In the genomic region with DNA sequence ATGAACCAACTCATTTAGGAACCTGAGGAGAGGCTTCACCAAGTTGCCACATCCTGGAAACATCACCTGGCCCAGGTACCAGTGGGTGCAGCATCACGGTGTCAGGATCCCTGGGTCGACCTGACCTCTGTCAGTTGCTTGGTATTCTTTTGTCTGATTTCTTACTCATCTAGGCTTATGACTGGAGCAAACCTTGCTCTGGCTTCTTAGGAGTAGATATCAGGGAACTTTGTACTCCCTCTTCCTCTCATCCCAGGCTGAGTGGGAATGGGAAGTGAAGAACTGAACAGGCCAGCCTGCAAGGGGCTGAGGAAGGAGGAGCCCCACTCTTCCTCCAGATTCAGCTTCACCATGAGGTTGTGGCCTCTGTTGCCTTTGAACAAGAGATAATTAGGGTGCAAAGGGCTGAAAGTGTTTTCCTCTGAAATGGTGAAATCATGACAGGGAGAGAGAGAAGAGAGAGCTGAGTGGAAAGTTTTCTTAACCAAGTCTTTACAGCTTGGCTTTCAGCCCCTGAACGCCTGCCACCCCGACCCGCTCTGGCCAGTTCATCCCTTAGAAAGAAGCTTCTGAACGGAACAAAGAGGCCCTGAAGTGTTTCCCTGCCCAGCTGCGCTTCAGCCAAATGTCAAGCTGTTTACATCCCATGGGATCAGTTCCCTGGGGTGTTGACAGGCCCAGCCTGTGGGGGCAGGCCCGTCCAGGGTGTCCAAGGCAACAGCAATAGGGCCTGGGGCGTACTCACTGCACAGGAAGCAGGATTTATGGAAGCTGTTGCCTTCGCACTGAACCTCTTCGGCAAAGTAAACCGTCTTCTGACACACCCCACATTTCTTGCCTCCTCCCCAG, we compare ENCODE assay signal across 9 cellular contexts. TPM values are rescaled to one million over a fixed set of nuclear protein-coding genes. Genes with fewer than 3 reads are reported as not detected.
DNase-seq lines count a peak whose midpoint lies in the region; ATAC-seq and TF ChIP-seq lines count a peak whose summit lies in the region.
"Had no signal": no experiment of that assay in that cellular context is flagged by ENCODE, and none has a peak within 500 bp of the region (broad histone marks: within the 10 kb centered on the region; RNA-seq: fewer than 3 reads in every experiment).

No MANE protein-coding gene starts in this region.

- CTCF ChIA-PET in naive thymus-derived CD4-positive, alpha-beta T cell (lab: Charles Lee), result interaction anchor here (2.1 to 2.5 kb wide), 2 partner anchors 14 to 17 kb away, joined by 7 to 9 read pairs; no protein-coding TSS in a partner anchor

- 25% methylated on average over 12 of the region's 12 CpGs for WGBS in smooth muscle cell (ENCODE audit: low lambda C conversion rate)

- no peak overlapping the region for H2AFZ ChIP-seq in smooth muscle cell (ENCODE audit: low read depth)

- in situ Hi-C loops in GM13976 (cut with MboI; ENCODE audit: low sequenced_read_pairs, unreplicated experiment), result no loop called here

- H3K9me3 ChIP-seq in smooth muscle cell (replicated peaks; ENCODE audit: low read depth), result no peaks in the 10 kb centered on the region
- no peaks in the 10 kb centered on the region for H3K9me3 ChIP-seq in naive thymus-derived CD4-positive, alpha-beta T cell (ENCODE audit: control insufficient read depth in 2 of 3, low read length in 3 of 3)

- peaks cover 1% of the 10 kb centered on the region for H3K9me3 Mint-ChIP-seq in activated naive CD8-positive, alpha-beta T cell treated with anti-CD3 and anti-CD28 coated beads for 36 hours
- H3K9me3 Mint-ChIP-seq in naive thymus-derived CD4-positive, alpha-beta T cell, result peaks cover 0 to 2% (median 0%) of the 10 kb centered on the region in 11 donors

- peaks cover 37% of the 10 kb centered on the region for H3K4me1 ChIP-seq in smooth muscle cell (ENCODE audit: low read depth)
- no peaks in the 10 kb centered on the region for H3K4me1 ChIP-seq in naive thymus-derived CD4-positive, alpha-beta T cell (ENCODE audit: control insufficient read depth in 2 of 2, insufficient read depth in 2 of 2, low read length in 2 of 2)

- POLR2A ChIA-PET in naive thymus-derived CD4-positive, alpha-beta T cell (lab: Charles Lee), result interaction anchor here (1.2 kb wide), 1 partner anchor 16 kb away, joined by 3 read pairs; no protein-coding TSS in a partner anchor

- no peak overlapping the region for H3K27ac Mint-ChIP-seq in activated naive CD8-positive, alpha-beta T cell treated with anti-CD3 and anti-CD28 coated beads for 36 hours
- no peak overlapping the region for H3K27ac Mint-ChIP-seq in naive thymus-derived CD4-positive, alpha-beta T cell

- H3K36me3 Mint-ChIP-seq in activated naive CD8-positive, alpha-beta T cell treated with anti-CD3 and anti-CD28 coated beads for 36 hours, result peaks cover 23% of the 10 kb centered on the region
- H3K36me3 Mint-ChIP-seq in naive thymus-derived CD4-positive, alpha-beta T cell, result peaks cover 8 to 36% (median 18%) of the 10 kb centered on the region in 5 donors

- intact Hi-C loops in naive thymus-derived CD4-positive, alpha-beta T cell (cut with micrococcal nuclease), result no loop called here

- H3K4me2 ChIP-seq in smooth muscle cell, result peak overlapping the region; percentile 68

- H3K27me3 Mint-ChIP-seq in activated naive CD8-positive, alpha-beta T cell treated with anti-CD3 and anti-CD28 coated beads for 36 hours, result no peaks in the 10 kb centered on the region
- H3K27me3 Mint-ChIP-seq in naive thymus-derived CD4-positive, alpha-beta T cell, result no peaks in the 10 kb centered on the region

- no peaks in the 10 kb centered on the region for H3K4me1 Mint-ChIP-seq in activated naive CD8-positive, alpha-beta T cell treated with anti-CD3 and anti-CD28 coated beads for 36 hours
- H3K4me1 Mint-ChIP-seq in naive thymus-derived CD4-positive, alpha-beta T cell, result peaks cover 0 to 17% (median 0%) of the 10 kb centered on the region in 7 donors

- peaks cover 87% of the 10 kb centered on the region for H4K20me1 ChIP-seq in smooth muscle cell (ENCODE audit: low read depth)

- H3K9ac ChIP-seq in smooth muscle cell (ENCODE audit: low read depth), result peak overlapping the region; percentile 61

- H3F3A ChIP-seq in smooth muscle cell (ENCODE audit: low read depth), result peaks cover 31% of the 10 kb centered on the region

- H3K79me2 ChIP-seq in smooth muscle cell (ENCODE audit: low read depth), result peaks cover 71% of the 10 kb centered on the region

- H3K4me3 Mint-ChIP-seq in activated naive CD8-positive, alpha-beta T cell treated with anti-CD3 and anti-CD28 coated beads for 36 hours, result no peak overlapping the region
- H3K4me3 Mint-ChIP-seq in naive thymus-derived CD4-positive, alpha-beta T cell, result no peak overlapping the region

- H3K27ac ChIP-seq in smooth muscle cell (ENCODE audit: low read depth), result peak overlapping the region; percentile 82
- H3K27ac ChIP-seq in naive thymus-derived CD4-positive, alpha-beta T cell (ENCODE audit: low read depth, low read length), result no peak overlapping the region

- TF ChIP-seq CTCF in cardiac fibroblast (IDR thresholded peaks at IDR 0.05; ENCODE audit: low read depth, low read length) (no peak), smooth muscle cell (IDR thresholded peaks at IDR 0.05; ENCODE audit: borderline replicate concordance, insufficient read depth, poor library complexity, severe bottlenecking) (no peak), GM13976 (IDR thresholded peaks at IDR 0.05; ENCODE audit: borderline replicate concordance, control extremely low read depth, extremely low read depth, insufficient read depth, missing control alignments) (no peak)

- DNase-seq in NCI-H1092 treated with DMSO at 0.1 percent for 48 hours (lab: John Stamatoyannopoulos, UW) (peak; percentile 92), cardiac fibroblast (ENCODE audit: low read depth in 2 of 2) (peak; percentile 67 to 97), left kidney (ENCODE audit: low read depth, low spot score) (peak; percentile 95), smooth muscle cell (lab: John Stamatoyannopoulos, UW; ENCODE audit: unreplicated experiment) (no peak), GM13976 (ENCODE audit: low spot score) (no peak)
- DNase-seq in activated naive CD8-positive, alpha-beta T cell treated with anti-CD3 and anti-CD28 coated beads for 36 hours, result no peak
- DNase-seq in naive thymus-derived CD4-positive, alpha-beta T cell, result no peak

- no peaks in the 10 kb centered on the region for H3K27me3 ChIP-seq in smooth muscle cell (ENCODE audit: low read depth)
- no peaks in the 10 kb centered on the region for H3K27me3 ChIP-seq in naive thymus-derived CD4-positive, alpha-beta T cell (ENCODE audit: control insufficient read depth in 2 of 2, insufficient read depth in 2 of 2, low read length in 2 of 2)

- no peak overlapping the region for H3K4me3 ChIP-seq in cardiac fibroblast (replicated peaks in 1 of 2; ENCODE audit: low read depth in 2 of 2, low read length in 2 of 2)
- no peak overlapping the region for H3K4me3 ChIP-seq in smooth muscle cell
- no peak overlapping the region for H3K4me3 ChIP-seq in naive thymus-derived CD4-positive, alpha-beta T cell (ENCODE audit: low read length)
- H3K4me3 ChIP-seq: GM12878 had no signal

- H3K36me3 ChIP-seq in smooth muscle cell (ENCODE audit: low read depth), result peaks cover 5% of the 10 kb centered on the region
- peaks cover 0 to 46% (median 0%) of the 10 kb centered on the region in 3 experiments for H3K36me3 ChIP-seq in naive thymus-derived CD4-positive, alpha-beta T cell (ENCODE audit: control insufficient read depth in 2 of 3, insufficient read depth in 3 of 3, low read length in 3 of 3)

- ATAC-seq in HG03571 (IDR thresholded peaks at IDR 0.05; ENCODE audit: unreplicated experiment), result no peak
- ATAC-seq in naive thymus-derived CD4-positive, alpha-beta T cell, result no peak
- ATAC-seq: GM12878 had no signal

RNA-seq across cellular contexts. Expression of a gene that starts 11.3 kb away (rescaled TPM):
- 317 and 345 TPM in 2 replicates for total RNA-seq in smooth muscle cell
- polyA plus RNA-seq in smooth muscle cell, result 202 and 215 TPM in 2 replicates
- 10 to 100 TPM; 57.0 to 59.1 TPM for total RNA-seq in activated naive CD8-positive, alpha-beta T cell treated with anti-CD3 and anti-CD28 coated beads for 36 hours
- total RNA-seq in naive thymus-derived CD4-positive, alpha-beta T cell, result 10 to 100 TPM; 24.2 to 83.1 (median 37.7) TPM
- polyA plus RNA-seq in naive thymus-derived CD4-positive, alpha-beta T cell, result 10 to 100 TPM; 43.6 to 52.0 TPM

RNA-seq across cellular contexts. Expression of a gene that starts 26.7 kb away (rescaled TPM):
- 87.8 and 130 TPM in 2 replicates for total RNA-seq in smooth muscle cell
- 340 and 343 TPM in 2 replicates for polyA plus RNA-seq in smooth muscle cell
- 1 to 10 TPM; 4.2 to 4.7 TPM for total RNA-seq in activated naive CD8-positive, alpha-beta T cell treated with anti-CD3 and anti-CD28 coated beads for 36 hours
- total RNA-seq in naive thymus-derived CD4-positive, alpha-beta T cell, result 10 to 100 TPM in 1 of 5 experiments, 1 to 10 TPM in 2, under 1 TPM in 2; 0.19 to 22.4 (median 1.1) TPM
- polyA plus RNA-seq in naive thymus-derived CD4-positive, alpha-beta T cell, result under 1 TPM in 1 of 2 donors, not detected in 1; 0.13 TPM

RNA-seq across cellular contexts. Expression of a gene that starts 43.3 kb away (rescaled TPM):
- total RNA-seq in smooth muscle cell, result 52.3 and 60.1 TPM in 2 replicates
- 65.2 and 71.1 TPM in 2 replicates for polyA plus RNA-seq in smooth muscle cell
- total RNA-seq in activated naive CD8-positive, alpha-beta T cell treated with anti-CD3 and anti-CD28 coated beads for 36 hours, result 1 to 10 TPM; 1.3 TPM
- total RNA-seq in naive thymus-derived CD4-positive, alpha-beta T cell, result 10 to 100 TPM in 1 of 5 experiments, 1 to 10 TPM in 4; 2.3 to 10.8 (median 4.4) TPM
- under 1 TPM; 0.18 to 0.91 TPM for polyA plus RNA-seq in naive thymus-derived CD4-positive, alpha-beta T cell

Comparison
In these comparisons a context has a peak if more than half of its experiments do, and no peak if none do; other contexts are left out.
1. DNase-seq: peak in NCI-H1092 treated with DMSO at 0.1 percent for 48 hours (single experiment), cardiac fibroblast (2 of 2) and left kidney (single experiment); none in smooth muscle cell (single experiment), GM13976 (single experiment), activated naive CD8-positive, alpha-beta T cell treated with anti-CD3 and anti-CD28 coated beads for 36 hours (single experiment) and naive thymus-derived CD4-positive, alpha-beta T cell (0 of 9).